In genomic region chr20:47124235-47124717, GRCh38 we compare ENCODE assay signal across 10 cellular contexts.
DNase-seq lines count a peak whose midpoint lies in the region; ATAC-seq and TF ChIP-seq lines count a peak whose summit lies in the region.
"Had no signal": no experiment of that assay in that cellular context is flagged by ENCODE, and none has a peak within 500 bp of the region (broad histone marks: within the 10 kb centered on the region; RNA-seq: fewer than 3 reads in every experiment).

No MANE protein-coding gene starts in this region.

- H3K36me3 Mint-ChIP-seq in endodermal cell (ENCODE audit: low read depth) = no peaks in the 10 kb centered on the region
- H3K36me3 Mint-ChIP-seq: WTC11 had no signal

- no peak overlapping the region for H3K9ac ChIP-seq in endodermal cell (ENCODE audit: extremely low read depth, low read length, poor library complexity, severe bottlenecking)

- H3K9me3 ChIP-seq in right lobe of liver (no peaks in the 10 kb centered on the region), testis (no peaks in the 10 kb centered on the region), endodermal cell (ENCODE audit: control insufficient read depth, low read length) (no peaks in the 10 kb centered on the region)
- H3K9me3 ChIP-seq: ovary had no signal

- peak; percentile 6 to 52 for DNase-seq in NOMO-1 (lab: John Stamatoyannopoulos, UW; ENCODE audit: unreplicated experiment in 2 of 2)
- peak; percentile 50 for DNase-seq in choroid plexus epithelial cell (ENCODE audit: low read depth)
- no peak for DNase-seq in right lobe of liver
- peak; percentile 23 for DNase-seq in testis
- DNase-seq in NCI-H1048 (lab: John Stamatoyannopoulos, UW) = no peak
- DNase-seq in retina = no peak
- no peak for DNase-seq in endodermal cell
- no peak for DNase-seq in GM13976 (ENCODE audit: low spot score)
- DNase-seq: ovary had no signal

- 19% methylated on average over 3 of the region's 3 CpGs for WGBS in right lobe of liver (ENCODE audit: insufficient coverage, low coverage, low lambda C conversion rate, missing lambda C conversion rate)
- WGBS in testis, 2 donors = 58 to 61% methylated on average over 3 of the region's 3 CpGs
- 67% methylated on average over 3 of the region's 3 CpGs; no CpG with 5 or more reads in 1 of the 2 experiments for WGBS in endodermal cell (ENCODE audit: insufficient coverage in 1 of 2, insufficient read length in 1 of 2), 2 experiments

- no peak overlapping the region for H3K27ac Mint-ChIP-seq in endodermal cell
- H3K27ac Mint-ChIP-seq: WTC11 had no signal

- peak; percentile 16 to 50 (median 30) for ATAC-seq in right lobe of liver
- ATAC-seq: WTC11 had no signal

- H3K4me1 ChIP-seq in right lobe of liver = no peaks in the 10 kb centered on the region
- H3K4me1 ChIP-seq in testis = peaks cover 12% of the 10 kb centered on the region
- H3K4me1 ChIP-seq in endodermal cell (ENCODE audit: control insufficient read depth, insufficient read depth, low read length) = peaks cover 22% of the 10 kb centered on the region

- in situ Hi-C loops in GM13976 (cut with MboI; ENCODE audit: low sequenced_read_pairs, unreplicated experiment) = no loop called here

- H3K9me3 Mint-ChIP-seq in endodermal cell = no peaks in the 10 kb centered on the region

- peaks cover 35% of the 10 kb centered on the region for H3K4me1 Mint-ChIP-seq in endodermal cell

- no peak for TF ChIP-seq CTCF in choroid plexus epithelial cell (conservative IDR thresholded peaks at IDR 0.05; ENCODE audit: low read depth, low read length)
- no peak for TF ChIP-seq CTCF in right lobe of liver (IDR thresholded peaks at IDR 0.05)
- TF ChIP-seq CTCF in testis (IDR thresholded peaks at IDR 0.05) = no peak
- TF ChIP-seq CTCF in endodermal cell (conservative IDR thresholded peaks at IDR 0.05) = no peak
- no peak for TF ChIP-seq CTCF in GM13976 (IDR thresholded peaks at IDR 0.05; ENCODE audit: borderline replicate concordance, control extremely low read depth, extremely low read depth, insufficient read depth, missing control alignments)

- no peaks in the 10 kb centered on the region for H3K36me3 ChIP-seq in right lobe of liver
- H3K36me3 ChIP-seq in testis (ENCODE audit: low read depth, missing control alignments) = no peaks in the 10 kb centered on the region
- H3K36me3 ChIP-seq in endodermal cell (ENCODE audit: control insufficient read depth, insufficient read depth, low read length) = no peaks in the 10 kb centered on the region
- H3K36me3 ChIP-seq: ovary had no signal

- no peak overlapping the region for H3K4me3 ChIP-seq in choroid plexus epithelial cell (ENCODE audit: low read depth, low read length)
- no peak overlapping the region for H3K4me3 ChIP-seq in right lobe of liver
- no peak overlapping the region for H3K4me3 ChIP-seq in testis
- H3K4me3 ChIP-seq in endodermal cell (ENCODE audit: low read length) = no peak overlapping the region
- H3K4me3 ChIP-seq: ovary had no signal

- no peaks in the 10 kb centered on the region for H3K27me3 Mint-ChIP-seq in endodermal cell (ENCODE audit: insufficient read depth)

- H3K27me3 ChIP-seq in right lobe of liver = no peaks in the 10 kb centered on the region
- H3K27me3 ChIP-seq in testis = no peaks in the 10 kb centered on the region
- no peaks in the 10 kb centered on the region for H3K27me3 ChIP-seq in endodermal cell (ENCODE audit: control insufficient read depth, insufficient read depth, low read length, poor library complexity, severe bottlenecking)
- H3K27me3 ChIP-seq: ovary had no signal

- no peak overlapping the region for H3K4me3 Mint-ChIP-seq in endodermal cell
- H3K4me3 Mint-ChIP-seq: WTC11 had no signal

- intact Hi-C loops in right lobe of liver (cut with DNase I) (no loop called here), testis (cut with DNase I; ENCODE audit: low total_unique reads) (no loop called here)

- H3K27ac ChIP-seq in right lobe of liver (peak overlapping the region in 1 of 3 donors; percentile 38), testis (peak overlapping the region; percentile 43 to 50), endodermal cell (ENCODE audit: low read depth, low read length) (no peak overlapping the region)
- H3K27ac ChIP-seq: ovary had no signal

- TF ChIP-seq POLR2A in right lobe of liver (IDR thresholded peaks at IDR 0.05) (no peak), testis (IDR thresholded peaks at IDR 0.05) (no peak)

Comparison
In these comparisons a context has a peak if more than half of its experiments do, and no peak if none do; other contexts are left out.
1. DNase-seq: peak in NOMO-1 (2 of 2), choroid plexus epithelial cell (single experiment) and testis (single experiment); none in right lobe of liver (0 of 3), NCI-H1048 (single experiment), retina (single experiment), endodermal cell (single experiment) and GM13976 (single experiment).